13 cellular contexts compared by ENCODE assay signal in genomic region chr12:117033382-117034045, GRCh38.
DNase-seq lines count a peak whose midpoint lies in the region; ATAC-seq, FAIRE-seq and TF ChIP-seq lines count a peak whose summit lies in the region.
"Had no signal": no experiment of that assay in that cellular context is flagged by ENCODE, and none has a peak within 500 bp of the region (broad histone marks: within the 10 kb centered on the region; RNA-seq: fewer than 3 reads in every experiment).

No MANE protein-coding gene starts in this region.

- no peaks in the 10 kb centered on the region for H3K9me3 Mint-ChIP-seq in activated naive CD8-positive, alpha-beta T cell (ENCODE audit: low read depth)
- no peaks in the 10 kb centered on the region for H3K9me3 Mint-ChIP-seq in activated naive CD8-positive, alpha-beta T cell treated with anti-CD3 and anti-CD28 coated beads for 36 hours

- H3K9ac ChIP-seq in adipocyte (ENCODE audit: low read length) (peak overlapping the region; percentile 32), kidney (ENCODE audit: low read length in 2 of 2) (no peak overlapping the region)
- H3K9ac ChIP-seq: GM23248 had no signal

- H3K4me1 ChIP-seq in adipocyte (ENCODE audit: control insufficient read depth, insufficient read depth, low read length) (peaks cover 13% of the 10 kb centered on the region), kidney (ENCODE audit: control insufficient read depth in 1 of 2, insufficient read depth in 1 of 2, low read depth in 1 of 2, low read length in 2 of 2) (peaks cover 0 to 6% of the 10 kb centered on the region in 2 donors)
- H3K4me1 ChIP-seq: lower lobe of right lung had no signal

- peaks cover 31% of the 10 kb centered on the region for H3K27me3 ChIP-seq in adipocyte (replicated peaks; ENCODE audit: control insufficient read depth, insufficient read depth, low read length)

- intact Hi-C loops in kidney (cut with DNase I) = no loop called here

- no peaks in the 10 kb centered on the region for H3K27me3 Mint-ChIP-seq in activated naive CD8-positive, alpha-beta T cell
- no peaks in the 10 kb centered on the region for H3K27me3 Mint-ChIP-seq in activated naive CD8-positive, alpha-beta T cell treated with anti-CD3 and anti-CD28 coated beads for 36 hours
- no peaks in the 10 kb centered on the region for H3K27me3 Mint-ChIP-seq in T-helper 17 cell

- H3K4me3 Mint-ChIP-seq in activated naive CD8-positive, alpha-beta T cell = no peak overlapping the region
- no peak overlapping the region for H3K4me3 Mint-ChIP-seq in activated naive CD8-positive, alpha-beta T cell treated with anti-CD3 and anti-CD28 coated beads for 36 hours
- H3K4me3 Mint-ChIP-seq in T-helper 17 cell = no peak overlapping the region

- peaks cover 24% of the 10 kb centered on the region for H3K36me3 ChIP-seq in adipocyte (ENCODE audit: control insufficient read depth, insufficient read depth, low read length, severe bottlenecking)
- peaks cover 0 to 3% of the 10 kb centered on the region in 2 donors for H3K36me3 ChIP-seq in kidney (ENCODE audit: control insufficient read depth in 1 of 2, insufficient read depth in 2 of 2, low read length in 2 of 2)

- no peak for ATAC-seq in T-helper 17 cell

- H3K36me3 Mint-ChIP-seq in activated naive CD8-positive, alpha-beta T cell = no peaks in the 10 kb centered on the region
- no peaks in the 10 kb centered on the region for H3K36me3 Mint-ChIP-seq in activated naive CD8-positive, alpha-beta T cell treated with anti-CD3 and anti-CD28 coated beads for 36 hours
- H3K36me3 Mint-ChIP-seq in T-helper 17 cell (ENCODE audit: low read depth) = peaks cover 5% of the 10 kb centered on the region

- no peak overlapping the region for H3K4me3 ChIP-seq in adipocyte (ENCODE audit: low read length)
- no peak overlapping the region for H3K4me3 ChIP-seq in kidney (ENCODE audit: low read length in 2 of 2)
- H3K4me3 ChIP-seq: GM23248, lower lobe of right lung had no signal

- no peak for DNase-seq in activated naive CD8-positive, alpha-beta T cell treated with anti-CD3 and anti-CD28 coated beads for 36 hours
- DNase-seq in adipocyte (ENCODE audit: low read depth) (no peak), kidney (peak; percentile 68), T-helper 17 cell (no peak), NCI-H226 (no peak), ecto neural progenitor cell (ENCODE audit: low spot score) (no peak)
- DNase-seq: activated CD4-positive, CD25-positive, alpha-beta regulatory T cell; activated T-cell treated with anti-CD3 and anti-CD28 coated beads, Interleukin-2, amount 50 U/mL, for 48 hours; lower lobe of right lung had no signal

- no peak overlapping the region for H3K27ac ChIP-seq in kidney (ENCODE audit: low read depth in 2 of 2, low read length in 2 of 2)
- H3K27ac ChIP-seq in temporal lobe (ENCODE audit: low read depth, low read length) = peak overlapping the region; percentile 40
- H3K27ac ChIP-seq: GM23248, lower lobe of right lung had no signal

- H3K4me1 Mint-ChIP-seq in activated naive CD8-positive, alpha-beta T cell (ENCODE audit: low read depth) = peaks cover 2% of the 10 kb centered on the region
- peaks cover 2% of the 10 kb centered on the region for H3K4me1 Mint-ChIP-seq in activated naive CD8-positive, alpha-beta T cell treated with anti-CD3 and anti-CD28 coated beads for 36 hours
- peaks cover 2% of the 10 kb centered on the region for H3K4me1 Mint-ChIP-seq in T-helper 17 cell

- no peak for TF ChIP-seq CTCF in kidney (IDR thresholded peaks at IDR 0.05; ENCODE audit: borderline replicate concordance, extremely low read depth, insufficient read depth)

- H3K9me3 ChIP-seq in adipocyte (ENCODE audit: control insufficient read depth, low read length) = no peaks in the 10 kb centered on the region
- H3K9me3 ChIP-seq in kidney (ENCODE audit: control insufficient read depth in 1 of 2, low read length in 2 of 2) = no peaks in the 10 kb centered on the region
- no peaks in the 10 kb centered on the region for H3K9me3 ChIP-seq in T-helper 17 cell (ENCODE audit: control insufficient read depth, low read length, poor library complexity, severe bottlenecking)
- H3K9me3 ChIP-seq: lower lobe of right lung had no signal

- H3K27ac Mint-ChIP-seq in activated naive CD8-positive, alpha-beta T cell = peak overlapping the region; percentile 54
- H3K27ac Mint-ChIP-seq in activated naive CD8-positive, alpha-beta T cell treated with anti-CD3 and anti-CD28 coated beads for 36 hours = no peak overlapping the region
- no peak overlapping the region for H3K27ac Mint-ChIP-seq in T-helper 17 cell

- FAIRE-seq in kidney (lab: Jason Lieb, UNC) = no peak
- FAIRE-seq: G401.6 had no signal
